Comparison of ENCODE assay signal across 10 cellular contexts in the genomic region with DNA sequence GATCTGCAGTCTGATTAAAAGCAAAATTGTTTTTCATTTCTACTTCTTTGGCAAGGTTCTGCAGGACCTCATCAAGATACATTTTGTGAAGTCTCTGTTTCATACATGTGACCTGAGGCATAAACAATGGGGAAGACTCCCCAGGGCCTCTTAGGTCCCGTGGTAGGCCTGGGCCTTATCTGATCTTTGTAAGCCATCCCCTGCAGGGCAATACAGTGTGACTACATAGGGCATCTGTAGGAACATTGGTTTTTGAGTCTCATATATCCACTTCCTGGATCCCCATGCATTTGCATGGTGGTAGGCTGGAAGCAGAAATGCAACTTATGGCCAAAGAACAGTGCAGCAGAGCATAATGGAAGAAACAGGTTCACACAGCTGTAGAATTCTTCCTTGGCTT. TPM values are rescaled to one million over a fixed set of nuclear protein-coding genes. Genes with fewer than 3 reads are reported as not detected.
A peak's percentile ranks its signal among the peaks of the same experiment; 100 is the strongest.
DNase-seq lines count a peak whose midpoint lies in the region; ATAC-seq, FAIRE-seq and TF ChIP-seq lines count a peak whose summit lies in the region.
"Had no signal": no experiment of that assay in that cellular context is flagged by ENCODE, and none has a peak within 500 bp of the region (broad histone marks: within the 10 kb centered on the region; RNA-seq: fewer than 3 reads in every experiment).

No MANE protein-coding gene starts in this region.

- CTCF ChIA-PET in activated naive CD4-positive, alpha-beta T cell treated with anti-CD3 and anti-CD28 coated beads for 36 hours (lab: Charles Lee): no interaction called here

- H3K27me3 ChIP-seq in small intestine (ENCODE audit: control insufficient read depth in 2 of 2, insufficient read depth in 2 of 2, low read length in 2 of 2): no peaks in the 10 kb centered on the region
- H3K27me3 ChIP-seq in ascending aorta: no peaks in the 10 kb centered on the region
- peaks cover 0 to under 1% (median 0%) of the 10 kb centered on the region in 3 donors for H3K27me3 ChIP-seq in stomach

- H3K27ac ChIP-seq in angular gyrus (ENCODE audit: low read depth, low read length) (peak overlapping the region; percentile 14), small intestine (ENCODE audit: low read depth in 1 of 2, low read length in 1 of 2) (peak overlapping the region in 1 of 2 donors; percentile 9), ascending aorta (no peak overlapping the region), stomach (no peak overlapping the region)

- no peak for FAIRE-seq in small intestine (lab: Jason Lieb, UNC)

- H3K36me3 Mint-ChIP-seq in activated naive CD4-positive, alpha-beta T cell treated with anti-CD3 and anti-CD28 coated beads for 36 hours (ENCODE audit: low read depth): peaks cover 4% of the 10 kb centered on the region

- peaks cover 10% of the 10 kb centered on the region for H3K4me1 Mint-ChIP-seq in activated naive CD4-positive, alpha-beta T cell treated with anti-CD3 and anti-CD28 coated beads for 36 hours (ENCODE audit: low read depth)

- no peaks in the 10 kb centered on the region for H3K9me3 Mint-ChIP-seq in activated naive CD4-positive, alpha-beta T cell treated with anti-CD3 and anti-CD28 coated beads for 36 hours
- H3K9me3 Mint-ChIP-seq: activated naive CD8-positive, alpha-beta T cell treated with anti-CD3 and anti-CD28 coated beads, Interleukin-2, amount 10 ng/mL, durations not matched to agents 7 days and 5 days had no signal

- DNase-seq in small intestine (no peak), ascending aorta (ENCODE audit: low spot score in 2 of 2) (no peak), stomach (no peak)
- DNase-seq in activated naive CD4-positive, alpha-beta T cell treated with anti-CD3 and anti-CD28 coated beads for 36 hours: no peak
- DNase-seq: activated naive CD8-positive, alpha-beta T cell treated with anti-CD3 and anti-CD28 coated beads, Interleukin-2, amount 10 ng/mL, durations not matched to agents 7 days and 5 days had no signal

- no peaks in the 10 kb centered on the region for H3K36me3 ChIP-seq in small intestine (ENCODE audit: control insufficient read depth in 2 of 2, insufficient read depth in 2 of 2, low read length in 2 of 2)
- H3K36me3 ChIP-seq in ascending aorta: no peaks in the 10 kb centered on the region
- H3K36me3 ChIP-seq in stomach: no peaks in the 10 kb centered on the region

- ATAC-seq in GM18498 (IDR thresholded peaks at IDR 0.05; ENCODE audit: unreplicated experiment) (peak; percentile 65), GM21390 (IDR thresholded peaks at IDR 0.05; ENCODE audit: unreplicated experiment) (peak; percentile 50), HG03342 (IDR thresholded peaks at IDR 0.05; ENCODE audit: unreplicated experiment) (peak; percentile 44)
- ATAC-seq: activated CD4-positive, CD25-positive, alpha-beta regulatory T cell treated with anti-CD3 and anti-CD28 coated beads, Interleukin-2, amount 50 U/mL, for 24 hours had no signal

- no peak for TF ChIP-seq POLR2A in stomach (IDR thresholded peaks at IDR 0.05)

- TF ChIP-seq CTCF in ascending aorta (IDR thresholded peaks at IDR 0.05) (no peak), stomach (IDR thresholded peaks at IDR 0.05) (no peak)

- no peaks in the 10 kb centered on the region for H3K9me3 ChIP-seq in small intestine (ENCODE audit: control insufficient read depth, low read depth)
- no peaks in the 10 kb centered on the region for H3K9me3 ChIP-seq in ascending aorta
- no peaks in the 10 kb centered on the region for H3K9me3 ChIP-seq in stomach

- no peak overlapping the region for H3K27ac Mint-ChIP-seq in activated naive CD4-positive, alpha-beta T cell treated with anti-CD3 and anti-CD28 coated beads for 36 hours
- H3K27ac Mint-ChIP-seq: activated naive CD8-positive, alpha-beta T cell treated with anti-CD3 and anti-CD28 coated beads, Interleukin-2, amount 10 ng/mL, durations not matched to agents 7 days and 5 days had no signal

- TF ChIP-seq EP300 in stomach (IDR thresholded peaks at IDR 0.05): no peak

- no peak overlapping the region for H3K4me3 ChIP-seq in small intestine (ENCODE audit: low read depth in 1 of 2, low read length in 2 of 2)
- no peak overlapping the region for H3K4me3 ChIP-seq in ascending aorta
- H3K4me3 ChIP-seq in stomach: no peak overlapping the region

- intact Hi-C loops in ascending aorta (cut with DNase I): no loop called here
- intact Hi-C loops in activated naive CD4-positive, alpha-beta T cell treated with anti-CD3 and anti-CD28 coated beads for 36 hours (cut with micrococcal nuclease): no loop called here
- intact Hi-C loops in stomach (cut with DNase I; ENCODE audit: low total_unique reads): no loop called here

- peaks cover 2% of the 10 kb centered on the region for H3K27me3 Mint-ChIP-seq in activated naive CD4-positive, alpha-beta T cell treated with anti-CD3 and anti-CD28 coated beads for 36 hours (ENCODE audit: low read depth)
- H3K27me3 Mint-ChIP-seq: activated naive CD8-positive, alpha-beta T cell treated with anti-CD3 and anti-CD28 coated beads, Interleukin-2, amount 10 ng/mL, durations not matched to agents 7 days and 5 days had no signal

- WGBS in small intestine, 3 donors: 51 to 69% (median 68%) methylated on average over 1 of the region's 1 CpG
- WGBS in stomach, 5 donors: 61 to 85% (median 71%) methylated on average over 1 of the region's 1 CpG

- no peak overlapping the region for H3K4me3 Mint-ChIP-seq in activated naive CD4-positive, alpha-beta T cell treated with anti-CD3 and anti-CD28 coated beads for 36 hours
- H3K4me3 Mint-ChIP-seq: activated naive CD8-positive, alpha-beta T cell treated with anti-CD3 and anti-CD28 coated beads, Interleukin-2, amount 10 ng/mL, durations not matched to agents 7 days and 5 days had no signal

- H3K4me1 ChIP-seq in small intestine (ENCODE audit: control insufficient read depth in 2 of 2, insufficient read depth in 1 of 2, low read depth in 1 of 2, low read length in 1 of 2) (peaks cover 4 to 27% of the 10 kb centered on the region in 2 donors), ascending aorta (no peaks in the 10 kb centered on the region), stomach (peaks cover 0 to 36% (median 8%) of the 10 kb centered on the region in 4 donors)

RNA-seq across cellular contexts. Expression of a gene that starts 6.0 kb away (rescaled TPM):
- polyA plus RNA-seq in small intestine (10 to 100 TPM in 2 of 3 donors, 1 to 10 TPM in 1; 9.7 to 25.8 (median 17.0) TPM), stomach (1 to 10 TPM; 1.7 to 3.3 (median 2.0) TPM)
- total RNA-seq in ascending aorta (11.3 TPM), stomach (10 to 100 TPM in 2 of 5 donors, 1 to 10 TPM in 2, not detected in 1; 2.3 to 96.7 (median 10.0) TPM)
- total RNA-seq in activated naive CD4-positive, alpha-beta T cell treated with anti-CD3 and anti-CD28 coated beads for 36 hours: 1 to 10 TPM; 2.2 to 4.4 TPM
